Comparison of ENCODE assay signal across 8 cellular contexts in genomic region chr17:55295411-55296170, GRCh38. TPM values are rescaled to one million over a fixed set of nuclear protein-coding genes. Genes with fewer than 3 reads are reported as not detected.
DNase-seq lines count a peak whose midpoint lies in the region; ATAC-seq and TF ChIP-seq lines count a peak whose summit lies in the region.

No MANE protein-coding gene starts in this region.

- peaks cover 9% of the 10 kb centered on the region; the same call in 1 of the 2 replicates for H3K9me3 ChIP-seq in NT2/D1 (ENCODE audit: insufficient read depth, low read length)
- no peaks in the 10 kb centered on the region for H3K9me3 ChIP-seq in esophagus (ENCODE audit: control insufficient read depth in 2 of 2, insufficient read depth in 1 of 2, low read depth in 1 of 2, low read length in 1 of 2)
- H3K9me3 ChIP-seq in tibial nerve: no peaks in the 10 kb centered on the region

- H3K36me3 Mint-ChIP-seq in nephron progenitor cell (ENCODE audit: low read depth): no peaks in the 10 kb centered on the region

- TF ChIP-seq EP300 in tibial nerve (IDR thresholded peaks at IDR 0.05): peak in 1 of 2 donors; percentile 46

- H3K36me3 ChIP-seq in NT2/D1 (ENCODE audit: insufficient read depth, insufficient read length, low read length): no peaks in the 10 kb centered on the region
- no peaks in the 10 kb centered on the region for H3K36me3 ChIP-seq in esophagus (ENCODE audit: control insufficient read depth in 2 of 2, insufficient read depth in 2 of 2, low read length in 1 of 2)
- H3K36me3 ChIP-seq in tibial nerve: peaks cover 0 to 24% (median 0%) of the 10 kb centered on the region in 3 donors

- WGBS in esophagus, 2 donors: 36 to 41% methylated on average over 10 of the region's 10 CpGs
- WGBS in tibial nerve, 2 donors: 46 to 54% methylated on average over 10 of the region's 10 CpGs

- peak; percentile 87 for ATAC-seq in GM19395 (IDR thresholded peaks at IDR 0.05; ENCODE audit: unreplicated experiment)
- ATAC-seq in HG03469 (IDR thresholded peaks at IDR 0.05; ENCODE audit: unreplicated experiment): peak; percentile 61

- H3K27me3 ChIP-seq in NT2/D1 (ENCODE audit: insufficient read depth, insufficient read length) (no peaks in the 10 kb centered on the region), esophagus (ENCODE audit: control insufficient read depth in 1 of 2, insufficient read depth in 2 of 2, low read length in 2 of 2) (no peaks in the 10 kb centered on the region), tibial nerve (no peaks in the 10 kb centered on the region)

- H3K27ac ChIP-seq in esophagus (ENCODE audit: low read depth in 2 of 2, low read length in 1 of 2) (peak overlapping the region; percentile 53 to 65), tibial nerve (peak overlapping the region in 1 of 4 donors; percentile 1)

- DNase-seq in CD1c-positive myeloid dendritic cell (ENCODE audit: extremely low spot score) (peak; percentile 64), NT2/D1 (ENCODE audit: low read depth, low spot score) (peak; percentile 44), activated T-cell treated with anti-CD3 and anti-CD28 coated beads for 1 hour (ENCODE audit: low read depth) (peak; percentile 37), nephron progenitor cell (peak; percentile 66), tibial nerve (ENCODE audit: low spot score in 2 of 2) (peak; percentile 41 to 75)

- peaks cover 3% of the 10 kb centered on the region for H3K27me3 Mint-ChIP-seq in nephron progenitor cell (ENCODE audit: low read depth, poor library complexity)

- peaks cover 9% of the 10 kb centered on the region for H3K4me1 Mint-ChIP-seq in nephron progenitor cell

- H3K4me3 ChIP-seq in NT2/D1 (ENCODE audit: insufficient read length, low read depth) (no peak overlapping the region), esophagus (ENCODE audit: low read depth in 1 of 2, low read length in 2 of 2) (no peak overlapping the region), tibial nerve (no peak overlapping the region)

- H3K9me3 Mint-ChIP-seq in nephron progenitor cell: peaks cover 15% of the 10 kb centered on the region

- no peak overlapping the region for H3K27ac Mint-ChIP-seq in nephron progenitor cell

- TF ChIP-seq POLR2A in tibial nerve (IDR thresholded peaks at IDR 0.05): no peak

- no peak overlapping the region for H3K9ac ChIP-seq in NT2/D1 (ENCODE audit: insufficient read length, low read depth)

- no peak overlapping the region for H3K4me3 Mint-ChIP-seq in nephron progenitor cell

- TF ChIP-seq CTCF in nephron progenitor cell (IDR thresholded peaks at IDR 0.05): peak; percentile 79
- peak; percentile 77 to 84 (median 82) for TF ChIP-seq CTCF in tibial nerve (IDR thresholded peaks at IDR 0.05)

- H3K4me1 ChIP-seq in NT2/D1 (ENCODE audit: insufficient read depth, insufficient read length) (no peaks in the 10 kb centered on the region), esophagus (ENCODE audit: control insufficient read depth in 2 of 2, insufficient read depth in 2 of 2, low read length in 1 of 2) (peaks cover 2 to 3% of the 10 kb centered on the region in 2 donors), tibial nerve (peaks cover 0 to 8% (median 0%) of the 10 kb centered on the region in 4 donors)

RNA-seq across cellular contexts. Expression of gene HLF, which starts 30.8 kb away (rescaled TPM):
- 10 to 100 TPM in 1 of 2 donors, 1 to 10 TPM in 1; 6.4 to 12.7 TPM for polyA plus RNA-seq in esophagus
- 10 to 100 TPM; 19.5 to 42.5 (median 36.0) TPM for total RNA-seq in tibial nerve
